In the genomic region with DNA sequence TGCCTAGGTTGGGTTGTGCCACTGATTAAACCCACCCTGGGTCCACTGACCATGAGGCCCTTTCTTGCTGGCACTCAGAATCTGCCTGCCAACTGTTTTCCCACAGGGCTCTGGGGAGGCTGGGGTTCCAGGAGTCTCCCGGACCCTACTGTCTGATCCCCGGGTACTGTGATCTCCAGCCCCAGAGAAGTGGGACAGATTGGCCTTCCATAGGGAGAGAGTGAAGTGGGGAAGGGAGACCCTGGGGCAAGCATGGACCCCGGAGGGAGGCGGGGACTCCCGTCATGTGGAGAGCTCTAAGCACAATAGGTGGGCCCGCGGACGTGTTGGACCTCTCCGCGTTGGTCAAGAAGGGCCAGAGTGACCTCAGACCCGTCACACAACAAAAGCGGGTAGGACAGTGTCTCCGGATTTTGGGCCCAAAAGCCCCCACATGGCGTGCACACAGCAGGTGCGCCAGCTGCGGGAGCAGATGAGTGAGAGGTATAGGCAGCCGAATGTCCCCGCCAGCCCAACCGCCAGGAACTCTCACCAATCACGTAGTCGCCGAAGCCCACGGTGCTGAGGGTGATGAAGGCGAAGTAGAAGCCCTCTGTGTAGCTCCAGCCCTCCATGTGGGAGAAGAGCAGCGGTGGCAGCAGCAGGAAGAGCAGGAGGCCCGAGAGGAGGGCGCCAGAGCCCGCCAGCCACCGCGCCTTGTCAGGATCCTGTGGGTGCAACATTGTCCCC, we compare ENCODE assay signal across 1 cellular context.
TF ChIP-seq lines count a peak whose summit lies in the region.

No MANE protein-coding gene starts in this region.

TF ChIP-seq in GM23338, 12 proteins besides CTCF, POLR2A, EP300 and RAD21 (continued from another document):
- TF ChIP-seq, protein P1, sequence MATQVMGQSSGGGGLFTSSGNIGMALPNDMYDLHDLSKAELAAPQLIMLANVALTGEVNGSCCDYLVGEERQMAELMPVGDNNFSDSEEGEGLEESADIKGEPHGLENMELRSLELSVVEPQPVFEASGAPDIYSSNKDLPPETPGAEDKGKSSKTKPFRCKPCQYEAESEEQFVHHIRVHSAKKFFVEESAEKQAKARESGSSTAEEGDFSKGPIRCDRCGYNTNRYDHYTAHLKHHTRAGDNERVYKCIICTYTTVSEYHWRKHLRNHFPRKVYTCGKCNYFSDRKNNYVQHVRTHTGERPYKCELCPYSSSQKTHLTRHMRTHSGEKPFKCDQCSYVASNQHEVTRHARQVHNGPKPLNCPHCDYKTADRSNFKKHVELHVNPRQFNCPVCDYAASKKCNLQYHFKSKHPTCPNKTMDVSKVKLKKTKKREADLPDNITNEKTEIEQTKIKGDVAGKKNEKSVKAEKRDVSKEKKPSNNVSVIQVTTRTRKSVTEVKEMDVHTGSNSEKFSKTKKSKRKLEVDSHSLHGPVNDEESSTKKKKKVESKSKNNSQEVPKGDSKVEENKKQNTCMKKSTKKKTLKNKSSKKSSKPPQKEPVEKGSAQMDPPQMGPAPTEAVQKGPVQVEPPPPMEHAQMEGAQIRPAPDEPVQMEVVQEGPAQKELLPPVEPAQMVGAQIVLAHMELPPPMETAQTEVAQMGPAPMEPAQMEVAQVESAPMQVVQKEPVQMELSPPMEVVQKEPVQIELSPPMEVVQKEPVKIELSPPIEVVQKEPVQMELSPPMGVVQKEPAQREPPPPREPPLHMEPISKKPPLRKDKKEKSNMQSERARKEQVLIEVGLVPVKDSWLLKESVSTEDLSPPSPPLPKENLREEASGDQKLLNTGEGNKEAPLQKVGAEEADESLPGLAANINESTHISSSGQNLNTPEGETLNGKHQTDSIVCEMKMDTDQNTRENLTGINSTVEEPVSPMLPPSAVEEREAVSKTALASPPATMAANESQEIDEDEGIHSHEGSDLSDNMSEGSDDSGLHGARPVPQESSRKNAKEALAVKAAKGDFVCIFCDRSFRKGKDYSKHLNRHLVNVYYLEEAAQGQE (IDR thresholded peaks at IDR 0.05; ENCODE audit: unreplicated experiment), result no peak
